ENCODE assay signal across 21 cellular contexts in genomic region chr1:162536511-162536910, GRCh38. TPM values are rescaled to one million over a fixed set of nuclear protein-coding genes. Genes with fewer than 3 reads are reported as not detected.
DNase-seq lines count a peak whose midpoint lies in the region; ATAC-seq and TF ChIP-seq lines count a peak whose summit lies in the region.
"Had no signal": no experiment of that assay in that cellular context is flagged by ENCODE, and none has a peak within 500 bp of the region (broad histone marks: within the 10 kb centered on the region; RNA-seq: fewer than 3 reads in every experiment).

No MANE protein-coding gene starts in this region.

- no peak overlapping the region for H3K4me3 Mint-ChIP-seq in activated T-helper 17 cell treated with anti-CD3 and anti-CD28 coated beads, Interleukin-2, amount 50 U/mL, for 72 hours
- no peak overlapping the region for H3K4me3 Mint-ChIP-seq in activated CD8-positive, alpha-beta T cell treated with anti-CD3 and anti-CD28 coated beads for 36 hours
- H3K4me3 Mint-ChIP-seq: immature natural killer cell; naive thymus-derived CD8-positive, alpha-beta T cell had no signal

- no peaks in the 10 kb centered on the region for H3K4me1 Mint-ChIP-seq in activated T-helper 17 cell treated with anti-CD3 and anti-CD28 coated beads, Interleukin-2, amount 50 U/mL, for 72 hours
- H3K4me1 Mint-ChIP-seq in activated CD8-positive, alpha-beta T cell treated with anti-CD3 and anti-CD28 coated beads for 36 hours (ENCODE audit: low read depth), result peaks cover 6% of the 10 kb centered on the region
- H3K4me1 Mint-ChIP-seq: immature natural killer cell had no signal

- peak; percentile 22 for DNase-seq in BJ (ENCODE audit: low read depth)
- peak; percentile 74 for DNase-seq in HFF-Myc (ENCODE audit: extremely low read depth, low read depth)
- DNase-seq in foreskin fibroblast, result peak; percentile 76 to 85
- no peak for DNase-seq in DMS153 (lab: John Stamatoyannopoulos, UW)
- DNase-seq in activated CD8-positive, alpha-beta T cell treated with anti-CD3 and anti-CD28 coated beads for 36 hours, result no peak
- DNase-seq in NCI-H345 treated with DMSO at 0.1 percent for 48 hours (lab: John Stamatoyannopoulos, UW; ENCODE audit: unreplicated experiment), result no peak
- DNase-seq: activated CD8-positive, alpha-beta memory T cell treated with anti-CD3 and anti-CD28 coated beads for 24 hours; amniotic stem cell; DMS79 treated with DMSO at 0.1 percent for 48 hours; immature natural killer cell; naive thymus-derived CD8-positive, alpha-beta T cell; NCI-H146; NCI-H345; posterior cingulate gyrus; transverse colon had no signal

- CTCF ChIA-PET in BJ (lab: Yijun Ruan, JAX), result interaction anchor here (1.2 kb wide), 1 partner anchor 10 kb away, joined by 4 read pairs; no protein-coding TSS in a partner anchor
- CTCF ChIA-PET in activated CD8-positive, alpha-beta T cell treated with anti-CD3 and anti-CD28 coated beads for 36 hours (lab: Charles Lee), result no interaction called here

- no peaks in the 10 kb centered on the region for H3K27me3 Mint-ChIP-seq in activated T-helper 17 cell treated with anti-CD3 and anti-CD28 coated beads, Interleukin-2, amount 50 U/mL, for 72 hours
- H3K27me3 Mint-ChIP-seq in activated CD8-positive, alpha-beta T cell treated with anti-CD3 and anti-CD28 coated beads for 36 hours, result no peaks in the 10 kb centered on the region
- H3K27me3 Mint-ChIP-seq: naive thymus-derived CD8-positive, alpha-beta T cell had no signal

- ATAC-seq in activated T-helper 17 cell treated with anti-CD3 and anti-CD28 coated beads, Interleukin-2, amount 50 U/mL, for 72 hours (replicated peaks), result peak; percentile 73
- ATAC-seq in GM18873 (IDR thresholded peaks at IDR 0.05; ENCODE audit: low FRiP score, unreplicated experiment), result no peak
- no peak for ATAC-seq in activated CD8-positive, alpha-beta T cell treated with anti-CD3 and anti-CD28 coated beads for 36 hours
- ATAC-seq: naive thymus-derived CD8-positive, alpha-beta T cell had no signal

- intact Hi-C loops in activated CD8-positive, alpha-beta T cell treated with anti-CD3 and anti-CD28 coated beads for 36 hours (cut with micrococcal nuclease), result no loop called here

- TF ChIP-seq CTCF in BJ (IDR thresholded peaks at IDR 0.05; ENCODE audit: insufficient read depth, low read depth, low read length) (no peak), HFF-Myc (IDR thresholded peaks at IDR 0.05; ENCODE audit: low read depth, low read length, missing control alignments) (no peak), foreskin fibroblast (IDR thresholded peaks at IDR 0.05; ENCODE audit: low read depth, low read length) (no peak)
- TF ChIP-seq CTCF in activated CD8-positive, alpha-beta T cell treated with anti-CD3 and anti-CD28 coated beads for 36 hours (IDR thresholded peaks at IDR 0.05), result no peak

- peaks cover 5% of the 10 kb centered on the region for H3K36me3 Mint-ChIP-seq in activated T-helper 17 cell treated with anti-CD3 and anti-CD28 coated beads, Interleukin-2, amount 50 U/mL, for 72 hours (ENCODE audit: low read depth)
- H3K36me3 Mint-ChIP-seq in activated CD8-positive, alpha-beta T cell treated with anti-CD3 and anti-CD28 coated beads for 36 hours (ENCODE audit: low read depth), result peaks cover 6% of the 10 kb centered on the region

- no peaks in the 10 kb centered on the region for H3K36me3 ChIP-seq in BJ (ENCODE audit: control insufficient read depth, insufficient read depth, low read length)
- H3K36me3 ChIP-seq: BLaER1, transverse colon had no signal

- H3K27me3 ChIP-seq in BJ (ENCODE audit: control insufficient read depth, insufficient read depth, low read length), result no peaks in the 10 kb centered on the region
- H3K27me3 ChIP-seq: BLaER1, transverse colon had no signal

- no peak overlapping the region for H3K27ac Mint-ChIP-seq in activated T-helper 17 cell treated with anti-CD3 and anti-CD28 coated beads, Interleukin-2, amount 50 U/mL, for 72 hours
- H3K27ac Mint-ChIP-seq in activated CD8-positive, alpha-beta T cell treated with anti-CD3 and anti-CD28 coated beads for 36 hours, result no peak overlapping the region
- H3K27ac Mint-ChIP-seq: naive thymus-derived CD8-positive, alpha-beta T cell had no signal

- H3K4me3 ChIP-seq in BJ (ENCODE audit: low read depth, low read length) (no peak overlapping the region), HFF-Myc (replicated peaks; ENCODE audit: low read depth, low read length) (no peak overlapping the region), foreskin fibroblast (ENCODE audit: low read depth in 1 of 2, low read length in 2 of 2) (no peak overlapping the region)
- H3K4me3 ChIP-seq: BLaER1, lung, SK-N-MC, skin epidermis, transverse colon had no signal

- POLR2A ChIA-PET in BJ (lab: Charles Lee), result interaction anchor here (0.6 kb wide), 1 partner anchor 25 kb away, joined by 3 read pairs; the partner anchor contains the start of gene UAP1
- POLR2A ChIA-PET in activated CD8-positive, alpha-beta T cell treated with anti-CD3 and anti-CD28 coated beads for 36 hours (lab: Charles Lee), result no interaction called here

- peaks cover 4% of the 10 kb centered on the region for H3K9me3 Mint-ChIP-seq in activated T-helper 17 cell treated with anti-CD3 and anti-CD28 coated beads, Interleukin-2, amount 50 U/mL, for 72 hours
- peaks cover 6% of the 10 kb centered on the region for H3K9me3 Mint-ChIP-seq in activated CD8-positive, alpha-beta T cell treated with anti-CD3 and anti-CD28 coated beads for 36 hours
- H3K9me3 Mint-ChIP-seq: immature natural killer cell had no signal

RNA-seq across cellular contexts. Expression of gene UAP1, which starts 25.0 kb away (rescaled TPM):
- 33.6 and 70.4 TPM in 2 replicates for polyA plus RNA-seq in BJ (2011; rRNA removed)
- polyA minus RNA-seq in BJ (2011; rRNA and poly(A)+ RNA removed), result 25.2 and 29.1 TPM in 2 replicates
- 10 to 100 TPM; 21.5 to 34.8 TPM for total RNA-seq in activated T-helper 17 cell treated with anti-CD3 and anti-CD28 coated beads, Interleukin-2, amount 50 U/mL, for 72 hours
- 10 to 100 TPM; 37.9 to 40.6 TPM for total RNA-seq in activated CD8-positive, alpha-beta T cell treated with anti-CD3 and anti-CD28 coated beads for 36 hours

RNA-seq across cellular contexts. Expression of gene UHMK1, which starts 38.9 kb away (rescaled TPM):
- 16.9 and 37.5 TPM in 2 replicates for polyA plus RNA-seq in BJ (2011; rRNA removed)
- polyA minus RNA-seq in BJ (2011; rRNA and poly(A)+ RNA removed), result 33.4 and 34.1 TPM in 2 replicates
- total RNA-seq in activated T-helper 17 cell treated with anti-CD3 and anti-CD28 coated beads, Interleukin-2, amount 50 U/mL, for 72 hours, result 10 to 100 TPM; 50.1 to 57.6 TPM
- 10 to 100 TPM; 44.7 to 45.6 TPM for total RNA-seq in activated CD8-positive, alpha-beta T cell treated with anti-CD3 and anti-CD28 coated beads for 36 hours

Comparison
In these comparisons a context has a peak if more than half of its experiments do, and no peak if none do; other contexts are left out.
1. DNase-seq: peak in BJ (single experiment), HFF-Myc (single experiment) and foreskin fibroblast (2 of 2); none in DMS153 (single experiment), activated CD8-positive, alpha-beta T cell treated with anti-CD3 and anti-CD28 coated beads for 36 hours (single experiment) and NCI-H345 treated with DMSO at 0.1 percent for 48 hours (single experiment).